Comparison of ENCODE assay signal across 16 cellular contexts in genomic region chr3:2343031-2343682, GRCh38.
DNase-seq lines count a peak whose midpoint lies in the region; ATAC-seq and TF ChIP-seq lines count a peak whose summit lies in the region.
"Had no signal": no experiment of that assay in that cellular context is flagged by ENCODE, and none has a peak within 500 bp of the region (broad histone marks: within the 10 kb centered on the region; RNA-seq: fewer than 3 reads in every experiment).

No MANE protein-coding gene starts in this region.

- DNase-seq in colonic mucosa (peak; percentile 20), mucosa of descending colon (peak in 1 of 3 donors; percentile 40), Peyer's patch (no peak), right cardiac atrium (no peak)
- no peak for DNase-seq in activated effector memory CD4-positive, alpha-beta T cell treated with anti-CD3 and anti-CD28 coated beads, Interleukin-2, amount 50 U/mL, for 16 hours
- DNase-seq: Caco-2; CD4-positive, CD25-positive, alpha-beta regulatory T cell; CD8-positive, alpha-beta T cell; DMS 273 treated with DMSO at 0.1 percent for 48 hours; DND-41; H9 had no signal

- H3K36me3 ChIP-seq in colonic mucosa (no peaks in the 10 kb centered on the region), mucosa of descending colon (ENCODE audit: low read depth) (no peaks in the 10 kb centered on the region), Peyer's patch (no peaks in the 10 kb centered on the region)
- H3K36me3 ChIP-seq: BLaER1 had no signal

- intact Hi-C loops in colonic mucosa (cut with DNase I), result no loop called here
- intact Hi-C loops in mucosa of descending colon (cut with DNase I, micrococcal nuclease), result no loop called here
- intact Hi-C loops in right cardiac atrium (cut with DNase I), result no loop called here

- no peak for TF ChIP-seq POLR2A in Peyer's patch (IDR thresholded peaks at IDR 0.05)

- H3K27me3 ChIP-seq in colonic mucosa, result no peaks in the 10 kb centered on the region
- H3K27me3 ChIP-seq in Peyer's patch, result no peaks in the 10 kb centered on the region
- H3K27me3 ChIP-seq in right cardiac atrium (ENCODE audit: control insufficient read depth, insufficient read depth), result no peaks in the 10 kb centered on the region
- H3K27me3 ChIP-seq: BLaER1 had no signal

- no peak overlapping the region for H3K4me3 ChIP-seq in colonic mucosa
- no peak overlapping the region for H3K4me3 ChIP-seq in mucosa of descending colon
- no peak overlapping the region for H3K4me3 ChIP-seq in Peyer's patch
- no peak overlapping the region for H3K4me3 ChIP-seq in right cardiac atrium (ENCODE audit: low read length)
- H3K4me3 ChIP-seq: BLaER1, GM23338 had no signal

- H3K27ac ChIP-seq in colonic mucosa (no peak overlapping the region), Peyer's patch (no peak overlapping the region), right cardiac atrium (ENCODE audit: low read length) (no peak overlapping the region)
- H3K27ac ChIP-seq: BLaER1, C4-2B had no signal

- H3K4me1 ChIP-seq in colonic mucosa (no peaks in the 10 kb centered on the region), mucosa of descending colon (ENCODE audit: low read depth) (peaks cover 6% of the 10 kb centered on the region), Peyer's patch (no peaks in the 10 kb centered on the region), right cardiac atrium (ENCODE audit: control insufficient read depth, insufficient read depth, low read length) (no peaks in the 10 kb centered on the region)
- H3K4me1 ChIP-seq: BLaER1, Caco-2 had no signal

- no peak overlapping the region for H3K9ac ChIP-seq in colonic mucosa (ENCODE audit: low read depth in 2 of 2, low read length in 2 of 2)
- H3K9ac ChIP-seq: BLaER1 had no signal

- H3K9me3 ChIP-seq in colonic mucosa, result no peaks in the 10 kb centered on the region
- H3K9me3 ChIP-seq in mucosa of descending colon, result no peaks in the 10 kb centered on the region
- H3K9me3 ChIP-seq in Peyer's patch, result no peaks in the 10 kb centered on the region
- no peaks in the 10 kb centered on the region for H3K9me3 ChIP-seq in right cardiac atrium (ENCODE audit: control insufficient read depth, low read length)
- H3K9me3 ChIP-seq: BLaER1, Caco-2 had no signal

- ATAC-seq in HG03159 (IDR thresholded peaks at IDR 0.05; ENCODE audit: unreplicated experiment), result peak; percentile 49
- peak; percentile 64 for ATAC-seq in mucosa of descending colon
- ATAC-seq in right cardiac atrium, result no peak
- ATAC-seq: CD8-positive, alpha-beta T cell; GM23338; HCT116 had no signal

- TF ChIP-seq CTCF in colonic mucosa (IDR thresholded peaks at IDR 0.05), result no peak
- no peak for TF ChIP-seq CTCF in mucosa of descending colon (IDR thresholded peaks at IDR 0.05)
- no peak for TF ChIP-seq CTCF in Peyer's patch (IDR thresholded peaks at IDR 0.05)

- 91% methylated on average over 5 of the region's 5 CpGs for WGBS in right cardiac atrium

Comparison
In these comparisons a context has a peak if more than half of its experiments do, and no peak if none do; other contexts are left out.
1. ATAC-seq: peak in HG03159 (single experiment) and mucosa of descending colon (single experiment); none in right cardiac atrium (0 of 2).